ENCODE assay signal across 12 cellular contexts in genomic region chr4:158906073-158906472, GRCh38.
A peak's percentile ranks its signal among the peaks of the same experiment; 100 is the strongest.
DNase-seq lines count a peak whose midpoint lies in the region; ATAC-seq, FAIRE-seq and TF ChIP-seq lines count a peak whose summit lies in the region.
"Had no signal": no experiment of that assay in that cellular context is flagged by ENCODE, and none has a peak within 500 bp of the region (broad histone marks: within the 10 kb centered on the region; RNA-seq: fewer than 3 reads in every experiment).

No MANE protein-coding gene starts in this region.

- H3K36me3 ChIP-seq in bronchial epithelial cell (ENCODE audit: control insufficient read depth, insufficient read depth, low read length) = no peaks in the 10 kb centered on the region
- H3K36me3 ChIP-seq in neural progenitor cell = no peaks in the 10 kb centered on the region

- no peak overlapping the region for H2AFZ ChIP-seq in neural progenitor cell (replicated peaks)

- DNase-seq in bronchial epithelial cell (ENCODE audit: low read depth) (peak; percentile 35), hepatic stellate cell (ENCODE audit: low spot score) (no peak), anterior cingulate cortex (lab: John Stamatoyannopoulos, UW) (no peak), neural progenitor cell (ENCODE audit: low spot score) (no peak), nucleus accumbens (lab: John Stamatoyannopoulos, UW) (no peak)
- DNase-seq: activated naive CD4-positive, alpha-beta T cell; left ventricle myocardium superior had no signal

- no peak overlapping the region for H3K27ac ChIP-seq in neural progenitor cell
- H3K27ac ChIP-seq: skin epidermis had no signal

- H3K9ac ChIP-seq in neural progenitor cell = no peak overlapping the region

- peaks cover 16% of the 10 kb centered on the region for H3K4me1 Mint-ChIP-seq in neural progenitor cell

- peaks cover 17% of the 10 kb centered on the region for H3K4me1 ChIP-seq in neural progenitor cell

- H3K27ac Mint-ChIP-seq in neural progenitor cell = no peak overlapping the region

- no peaks in the 10 kb centered on the region for H3K27me3 ChIP-seq in bronchial epithelial cell (ENCODE audit: control insufficient read depth, insufficient read depth, low read length)
- no peaks in the 10 kb centered on the region for H3K27me3 ChIP-seq in neural progenitor cell

- H3K4me3 Mint-ChIP-seq in neural progenitor cell = no peak overlapping the region
- H3K4me3 Mint-ChIP-seq: T-cell had no signal

- H3K27me3 Mint-ChIP-seq in neural progenitor cell (ENCODE audit: insufficient read depth, low read depth) = no peaks in the 10 kb centered on the region
- H3K27me3 Mint-ChIP-seq: T-cell had no signal

- no peaks in the 10 kb centered on the region for H3K79me2 ChIP-seq in neural progenitor cell (ENCODE audit: low read depth)

- no peaks in the 10 kb centered on the region for H3K9me3 ChIP-seq in neural progenitor cell (ENCODE audit: low read depth)

- H3K4me3 ChIP-seq in bronchial epithelial cell (ENCODE audit: low read depth, low read length) (no peak overlapping the region), neural progenitor cell (no peak overlapping the region)
- H3K4me3 ChIP-seq: skin epidermis had no signal

- H3K36me3 Mint-ChIP-seq in neural progenitor cell = peaks cover 13% of the 10 kb centered on the region

- peaks cover 3% of the 10 kb centered on the region for H3K9me3 Mint-ChIP-seq in neural progenitor cell
- H3K9me3 Mint-ChIP-seq: T-cell had no signal

- peaks cover 6% of the 10 kb centered on the region for H3F3A ChIP-seq in neural progenitor cell (ENCODE audit: low read depth)

- TF ChIP-seq CTCF in bronchial epithelial cell (IDR thresholded peaks at IDR 0.05; ENCODE audit: insufficient read depth, low read length, severe bottlenecking) (no peak), neural progenitor cell (IDR thresholded peaks at IDR 0.05) (no peak)

- H4K20me1 ChIP-seq in neural progenitor cell (ENCODE audit: low read depth) = no peaks in the 10 kb centered on the region

- FAIRE-seq in bronchial epithelial cell (lab: Jason Lieb, UNC) = no peak

- ATAC-seq in GM18867 (IDR thresholded peaks at IDR 0.05; ENCODE audit: unreplicated experiment) (peak; percentile 92), GM21381 (IDR thresholded peaks at IDR 0.05; ENCODE audit: unreplicated experiment) (peak; percentile 82), HG03135 (IDR thresholded peaks at IDR 0.05; ENCODE audit: unreplicated experiment) (peak; percentile 87)
- ATAC-seq: left ventricle myocardium superior had no signal

- H3K4me2 ChIP-seq in neural progenitor cell = no peak overlapping the region
